ENCODE assay signal across 20 cellular contexts in genomic region chr5:135212361-135213033, GRCh38.
DNase-seq lines count a peak whose midpoint lies in the region; ATAC-seq and TF ChIP-seq lines count a peak whose summit lies in the region.
"Had no signal": no experiment of that assay in that cellular context is flagged by ENCODE, and none has a peak within 500 bp of the region (broad histone marks: within the 10 kb centered on the region; RNA-seq: fewer than 3 reads in every experiment).

No MANE protein-coding gene starts in this region.

- H3K4me1 Mint-ChIP-seq in activated CD4-positive, alpha-beta T cell treated with anti-CD3 and anti-CD28 coated beads, Interleukin-2, amount 10 ng/mL, durations not matched to agents 7 days and 5 days = no peaks in the 10 kb centered on the region
- H3K4me1 Mint-ChIP-seq in activated CD8-positive, alpha-beta T cell treated with anti-CD3 and anti-CD28 coated beads, Interleukin-2, amount 10 ng/mL, durations not matched to agents 7 days and 5 days (ENCODE audit: low read depth) = no peaks in the 10 kb centered on the region
- H3K4me1 Mint-ChIP-seq: activated naive CD8-positive, alpha-beta T cell treated with anti-CD3 and anti-CD28 coated beads, Interleukin-2, amount 10 ng/mL, durations not matched to agents 7 days and 5 days had no signal

- no peaks in the 10 kb centered on the region for H3K36me3 Mint-ChIP-seq in activated CD4-positive, alpha-beta T cell treated with anti-CD3 and anti-CD28 coated beads, Interleukin-2, amount 10 ng/mL, durations not matched to agents 7 days and 5 days (ENCODE audit: low read depth)
- no peaks in the 10 kb centered on the region for H3K36me3 Mint-ChIP-seq in activated CD8-positive, alpha-beta T cell treated with anti-CD3 and anti-CD28 coated beads, Interleukin-2, amount 10 ng/mL, durations not matched to agents 7 days and 5 days (ENCODE audit: low read depth)
- H3K36me3 Mint-ChIP-seq: activated naive CD8-positive, alpha-beta T cell treated with anti-CD3 and anti-CD28 coated beads, Interleukin-2, amount 10 ng/mL, durations not matched to agents 7 days and 5 days had no signal

- DNase-seq in activated CD4-positive, alpha-beta T cell treated with anti-CD3 and anti-CD28 coated beads, Interleukin-2, amount 10 ng/mL, durations not matched to agents 7 days and 5 days = peak; percentile 3
- no peak for DNase-seq in activated CD4-positive, alpha-beta T cell treated with anti-CD3 and anti-CD28 coated beads for 48 hours
- DNase-seq in coronary artery (ENCODE audit: low spot score) (peak; percentile 54), mesenteric fat pad (ENCODE audit: low spot score) (peak; percentile 75), ureter (ENCODE audit: low spot score) (peak; percentile 36), SHP77 (lab: John Stamatoyannopoulos, UW) (no peak), middle frontal gyrus (ENCODE audit: extremely low spot score, low spot score) (no peak)
- DNase-seq in activated CD8-positive, alpha-beta T cell treated with anti-CD3 and anti-CD28 coated beads, Interleukin-2, amount 10 ng/mL, durations not matched to agents 7 days and 5 days = no peak
- DNase-seq: 8988T; activated CD4-positive, alpha-beta T cell treated with anti-CD3 and anti-CD28 coated beads for 1 hour; activated naive CD8-positive, alpha-beta T cell treated with anti-CD3 and anti-CD28 coated beads, Interleukin-2, amount 10 ng/mL, durations not matched to agents 7 days and 5 days; DMS79 treated with DMSO at 0.1 percent for 48 hours; midbrain; NCI-H1694 treated with DMSO at 0.1 percent for 48 hours; NCI-H748 treated with DMSO at 0.1 percent for 48 hours had no signal

- H3K4me3 Mint-ChIP-seq in activated CD4-positive, alpha-beta T cell treated with anti-CD3 and anti-CD28 coated beads, Interleukin-2, amount 10 ng/mL, durations not matched to agents 7 days and 5 days = no peak overlapping the region
- no peak overlapping the region for H3K4me3 Mint-ChIP-seq in activated CD8-positive, alpha-beta T cell treated with anti-CD3 and anti-CD28 coated beads, Interleukin-2, amount 10 ng/mL, durations not matched to agents 7 days and 5 days
- H3K4me3 Mint-ChIP-seq: activated naive CD8-positive, alpha-beta T cell treated with anti-CD3 and anti-CD28 coated beads, Interleukin-2, amount 10 ng/mL, durations not matched to agents 7 days and 5 days; nephron had no signal

- no peak overlapping the region for H3K4me3 ChIP-seq in coronary artery
- H3K4me3 ChIP-seq: GM12878, suprapubic skin had no signal

- CTCF ChIA-PET in activated CD4-positive, alpha-beta T cell treated with anti-CD3 and anti-CD28 coated beads, Interleukin-2, amount 10 ng/mL, durations not matched to agents 7 days and 5 days (lab: Charles Lee) = interaction anchor here (0.8 to 1.1 kb wide), 2 partner anchors 18 to 65 kb away, joined by 3 read pairs; no protein-coding TSS in a partner anchor
- CTCF ChIA-PET in activated CD8-positive, alpha-beta T cell treated with anti-CD3 and anti-CD28 coated beads, Interleukin-2, amount 10 ng/mL, durations not matched to agents 7 days and 5 days (lab: Charles Lee) = interaction anchor here (0.6 kb wide), 2 partner anchors 9 to 1770 kb away, joined by 3 to 4 read pairs; no protein-coding TSS in a partner anchor

- H3K27ac ChIP-seq in coronary artery = no peak overlapping the region
- H3K27ac ChIP-seq: KMS-11, suprapubic skin had no signal

- ATAC-seq in activated CD8-positive, alpha-beta T cell treated with anti-CD3 and anti-CD28 coated beads, Interleukin-2, amount 10 ng/mL, durations not matched to agents 7 days and 5 days = no peak
- ATAC-seq: GM12878, left lobe of liver had no signal

- H3K27ac Mint-ChIP-seq in activated CD4-positive, alpha-beta T cell treated with anti-CD3 and anti-CD28 coated beads, Interleukin-2, amount 10 ng/mL, durations not matched to agents 7 days and 5 days = no peak overlapping the region
- no peak overlapping the region for H3K27ac Mint-ChIP-seq in activated CD8-positive, alpha-beta T cell treated with anti-CD3 and anti-CD28 coated beads, Interleukin-2, amount 10 ng/mL, durations not matched to agents 7 days and 5 days
- H3K27ac Mint-ChIP-seq: activated naive CD8-positive, alpha-beta T cell treated with anti-CD3 and anti-CD28 coated beads, Interleukin-2, amount 10 ng/mL, durations not matched to agents 7 days and 5 days had no signal

- no peak for TF ChIP-seq CTCF in coronary artery (IDR thresholded peaks at IDR 0.05)

- POLR2A ChIA-PET in activated CD4-positive, alpha-beta T cell treated with anti-CD3 and anti-CD28 coated beads, Interleukin-2, amount 10 ng/mL, durations not matched to agents 7 days and 5 days (lab: Charles Lee) = no interaction called here
- POLR2A ChIA-PET in activated CD8-positive, alpha-beta T cell treated with anti-CD3 and anti-CD28 coated beads, Interleukin-2, amount 10 ng/mL, durations not matched to agents 7 days and 5 days (lab: Charles Lee) = no interaction called here

- H3K9me3 Mint-ChIP-seq in activated CD4-positive, alpha-beta T cell treated with anti-CD3 and anti-CD28 coated beads, Interleukin-2, amount 10 ng/mL, durations not matched to agents 7 days and 5 days = no peaks in the 10 kb centered on the region
- H3K9me3 Mint-ChIP-seq in activated CD8-positive, alpha-beta T cell treated with anti-CD3 and anti-CD28 coated beads, Interleukin-2, amount 10 ng/mL, durations not matched to agents 7 days and 5 days (ENCODE audit: insufficient read depth) = no peaks in the 10 kb centered on the region
- H3K9me3 Mint-ChIP-seq: activated naive CD8-positive, alpha-beta T cell treated with anti-CD3 and anti-CD28 coated beads, Interleukin-2, amount 10 ng/mL, durations not matched to agents 7 days and 5 days; nephron had no signal

- peaks cover 16% of the 10 kb centered on the region for H3K27me3 Mint-ChIP-seq in activated CD4-positive, alpha-beta T cell treated with anti-CD3 and anti-CD28 coated beads, Interleukin-2, amount 10 ng/mL, durations not matched to agents 7 days and 5 days
- H3K27me3 Mint-ChIP-seq in activated CD8-positive, alpha-beta T cell treated with anti-CD3 and anti-CD28 coated beads, Interleukin-2, amount 10 ng/mL, durations not matched to agents 7 days and 5 days (ENCODE audit: low read depth) = peaks cover 18% of the 10 kb centered on the region

Comparison
In these comparisons a context has a peak if more than half of its experiments do, and no peak if none do; other contexts are left out.
1. DNase-seq: peak in activated CD4-positive, alpha-beta T cell treated with anti-CD3 and anti-CD28 coated beads, Interleukin-2, amount 10 ng/mL, durations not matched to agents 7 days and 5 days (single experiment), coronary artery (single experiment), mesenteric fat pad (single experiment) and ureter (single experiment); none in activated CD4-positive, alpha-beta T cell treated with anti-CD3 and anti-CD28 coated beads for 48 hours (single experiment), activated CD8-positive, alpha-beta T cell treated with anti-CD3 and anti-CD28 coated beads, Interleukin-2, amount 10 ng/mL, durations not matched to agents 7 days and 5 days (single experiment), SHP77 (0 of 2) and middle frontal gyrus (single experiment).